In genomic region chr16:31712064-31712540, GRCh38 we compare ENCODE assay signal across 20 cellular contexts.
DNase-seq lines count a peak whose midpoint lies in the region; ATAC-seq and TF ChIP-seq lines count a peak whose summit lies in the region.
"Had no signal": no experiment of that assay in that cellular context is flagged by ENCODE, and none has a peak within 500 bp of the region (broad histone marks: within the 10 kb centered on the region; RNA-seq: fewer than 3 reads in every experiment).

No MANE protein-coding gene starts in this region.

- H3K36me3 ChIP-seq in HEK293 (ENCODE audit: control insufficient read depth in 2 of 2, insufficient read depth in 1 of 2, low read length in 2 of 2) (peaks cover 0 to 51% of the 10 kb centered on the region in 2 experiments; a peak in 1 of 3 replicates), body of pancreas (replicated peaks in 1 of 2; ENCODE audit: insufficient read depth in 1 of 2, low read depth in 2 of 2) (peaks cover 0 to 1% of the 10 kb centered on the region in 2 donors)
- H3K36me3 ChIP-seq: ovary had no signal

- no peaks in the 10 kb centered on the region for H3K9me3 Mint-ChIP-seq in neural crest cell

- CTCF ChIA-PET in HEK293 (lab: Yijun Ruan, JAX): interaction anchor here (0.6 to 2.6 kb wide), 7 partner anchors 10 to 591 kb away, joined by 3 to 11 read pairs (median 3); partner anchors contain the start of gene ZNF267

- TF ChIP-seq CTCF in HEK293 (tag by site-specific recombination; IDR thresholded peaks at IDR 0.05) (no peak), body of pancreas (IDR thresholded peaks at IDR 0.05) (no peak), neural crest cell (conservative IDR thresholded peaks at IDR 0.05) (no peak)

- H3K4me1 Mint-ChIP-seq in neural crest cell: peaks cover 25% of the 10 kb centered on the region

- TF ChIP-seq POLR2A in body of pancreas (IDR thresholded peaks at IDR 0.05): peak in 1 of 3 donors; percentile 10

- intact Hi-C loops in body of pancreas (cut with DNase I): no loop called here
- intact Hi-C loops in left colon (cut with DNase I, micrococcal nuclease): no loop called here

- no peaks in the 10 kb centered on the region for H3K27me3 Mint-ChIP-seq in neural crest cell (ENCODE audit: low read depth)

- POLR2A ChIA-PET in HEK293 (lab: Yijun Ruan, JAX): interaction anchor here (1.0 to 3.4 kb wide), 6 partner anchors 9 to 595 kb away, joined by 3 to 23 read pairs (median 8); partner anchors contain the start of gene KAT8

- H3K27me3 ChIP-seq in body of pancreas: no peaks in the 10 kb centered on the region
- H3K27me3 ChIP-seq: cardiac muscle cell, heart left ventricle, ovary had no signal

- H3K4me1 ChIP-seq in HEK293 (ENCODE audit: control insufficient read depth, insufficient read depth, low read length): peaks cover 5% of the 10 kb centered on the region; the same call in 1 of the 2 replicates
- peaks cover 35% of the 10 kb centered on the region for H3K4me1 ChIP-seq in body of pancreas

- DNase-seq in activated T-cell treated with anti-CD3 and anti-CD28 coated beads, Interleukin-2, amount 50 U/mL, for 1 hour: peak; percentile 34
- DNase-seq in activated T-cell treated with anti-CD3 and anti-CD28 coated beads, Interleukin-2, amount 50 U/mL, for 48 hours: no peak
- DNase-seq in body of pancreas: peak; percentile 47 to 62 (median 58)
- no peak for DNase-seq in neural crest cell (ENCODE audit: low read depth, low spot score)
- no peak for DNase-seq in NCI-H146 (lab: John Stamatoyannopoulos, UW)
- no peak for DNase-seq in left colon
- no peak for DNase-seq in CD1c-positive myeloid dendritic cell (ENCODE audit: extremely low spot score)
- DNase-seq: activated CD4-positive, alpha-beta T cell treated with anti-CD3 and anti-CD28 coated beads for 48 hours; DMS153; heart left ventricle; MM.1S; NCI-H2029; NCI-H510A treated with DMSO at 0.1 percent for 48 hours; SHP77 treated with DMSO at 0.1 percent for 48 hours; stimulated activated CD4-positive, alpha-beta T cell treated with anti-CD3 and anti-CD28 coated beads, Interleukin-4, amount 100 ng/mL, for 24 hours; stimulated activated CD8-positive, alpha-beta memory T cell treated with anti-CD3 and anti-CD28 coated beads, Interleukin-4, amount 100 ng/mL, for 48 hours; T-helper 9 cell had no signal

- H3K27ac Mint-ChIP-seq in neural crest cell (ENCODE audit: unreplicated experiment): no peak overlapping the region

- WGBS in body of pancreas, 2 donors: 59 to 69% methylated on average over 8 of the region's 8 CpGs

- no peak overlapping the region for H3K27ac ChIP-seq in HEK293 (ENCODE audit: extremely low read depth, low read depth, low read length)
- H3K27ac ChIP-seq in body of pancreas: peak overlapping the region in 3 of 4 donors; percentile 85 to 97 (median 94)
- H3K27ac ChIP-seq: cardiac muscle cell, ovary had no signal

- peak overlapping the region; percentile 100 for H3K4me3 Mint-ChIP-seq in neural crest cell

- H3K36me3 Mint-ChIP-seq in neural crest cell (ENCODE audit: low read depth): peaks cover 27% of the 10 kb centered on the region

- ATAC-seq in body of pancreas: peak; percentile 33
- ATAC-seq in left colon: no peak

- H3K4me3 ChIP-seq in HEK293 (ENCODE audit: low read depth, low read length) (no peak overlapping the region), body of pancreas (no peak overlapping the region)
- H3K4me3 ChIP-seq: cardiac muscle cell had no signal

- H3K9me3 ChIP-seq in HEK293 (ENCODE audit: control insufficient read depth, insufficient read depth, low read depth, low read length) (no peaks in the 10 kb centered on the region), body of pancreas (no peaks in the 10 kb centered on the region)
- H3K9me3 ChIP-seq: heart left ventricle, ovary had no signal

TF ChIP-seq in HEK293, 187 proteins besides CTCF, POLR2A, EP300 and RAD21:
- TF ChIP-seq SP3 (tag by site-specific recombination; IDR thresholded peaks at IDR 0.05) (no peak), ZNF654 (tag by site-specific recombination; IDR thresholded peaks at IDR 0.05; ENCODE audit: low read depth) (no peak), SP7 (tag by site-specific recombination; IDR thresholded peaks at IDR 0.05) (no peak), ZBTB20 (tag by site-specific recombination; IDR thresholded peaks at IDR 0.05) (peak; percentile 25; the same call in 1 of the 2 replicates), TCF7L2 (IDR thresholded peaks at IDR 0.05; ENCODE audit: borderline replicate concordance, low read depth, low read length) (no peak), ZNF544 (tag by site-specific recombination; IDR thresholded peaks at IDR 0.05) (no peak)

Comparison
In these comparisons a context has a peak if more than half of its experiments do, and no peak if none do; other contexts are left out.
1. DNase-seq: peak in activated T-cell treated with anti-CD3 and anti-CD28 coated beads, Interleukin-2, amount 50 U/mL, for 1 hour (single experiment) and body of pancreas (4 of 4); none in activated T-cell treated with anti-CD3 and anti-CD28 coated beads, Interleukin-2, amount 50 U/mL, for 48 hours (0 of 2), neural crest cell (single experiment), NCI-H146 (single experiment), left colon (0 of 2) and CD1c-positive myeloid dendritic cell (single experiment).